ENCODE assay signal across 1 cellular context in genomic region chr15:43102181-43102580, GRCh38.
TF ChIP-seq lines count a peak whose summit lies in the region.

No MANE protein-coding gene starts in this region.

TF ChIP-seq in K562, 482 proteins besides CTCF, POLR2A, EP300 and RAD21:
- TF ChIP-seq TCFL5 (CRISPR knock-in tag; conservative IDR thresholded peaks at IDR 0.05) (no peak), PBX2 (CRISPR knock-in tag; IDR thresholded peaks at IDR 0.05; ENCODE audit: low read depth) (no peak), PBX2 (tag; conservative IDR thresholded peaks at IDR 0.05; ENCODE audit: low read depth) (peak; percentile 70), FOXP1 (CRISPR knock-in tag; IDR thresholded peaks at IDR 0.05) (no peak), STAT5B (CRISPR knock-in tag; IDR thresholded peaks at IDR 0.05) (no peak), MEIS2 (IDR thresholded peaks at IDR 0.05; ENCODE audit: partially characterized antibody) (peak; percentile 65), SRSF9 (IDR thresholded peaks at IDR 0.05; ENCODE audit: borderline replicate concordance, low read depth, low read length) (no peak), PHF21A (IDR thresholded peaks at IDR 0.05; ENCODE audit: borderline replicate concordance, low read depth) (no peak)
TF ChIP-seq in K562: peak in this region for 2.
